9 cellular contexts compared by ENCODE assay signal in genomic region chr2:29011650-29012060, GRCh38. TPM values are rescaled to one million over a fixed set of nuclear protein-coding genes. Genes with fewer than 3 reads are reported as not detected.
A peak's percentile ranks its signal among the peaks of the same experiment; 100 is the strongest.
DNase-seq lines count a peak whose midpoint lies in the region; ATAC-seq, FAIRE-seq and TF ChIP-seq lines count a peak whose summit lies in the region.
"Had no signal": no experiment of that assay in that cellular context is flagged by ENCODE, and none has a peak within 500 bp of the region (broad histone marks: within the 10 kb centered on the region; RNA-seq: fewer than 3 reads in every experiment).

No MANE protein-coding gene starts in this region.

- H3K27me3 ChIP-seq in WERI-Rb-1 (ENCODE audit: insufficient read depth, low read depth, severe bottlenecking), result no peaks in the 10 kb centered on the region
- no peaks in the 10 kb centered on the region for H3K27me3 ChIP-seq in neural progenitor cell
- H3K27me3 ChIP-seq: breast epithelium had no signal

- H3K36me3 Mint-ChIP-seq in brain, result no peaks in the 10 kb centered on the region
- no peaks in the 10 kb centered on the region for H3K36me3 Mint-ChIP-seq in neural progenitor cell

- peak overlapping the region; percentile 14 for H3K4me2 ChIP-seq in neural progenitor cell

- no peak for DNase-seq in HTR-8/SVneo (ENCODE audit: insufficient read length, low spot score)
- peak; percentile 81 for DNase-seq in WERI-Rb-1
- no peak for DNase-seq in neural progenitor cell (ENCODE audit: low spot score)

- peak overlapping the region; percentile 80 for H3K27ac ChIP-seq in WERI-Rb-1
- H3K27ac ChIP-seq in neural progenitor cell, result no peak overlapping the region

- no peak for ATAC-seq in GM21529 (IDR thresholded peaks at IDR 0.05; ENCODE audit: unreplicated experiment)
- no peak for ATAC-seq in HG02759 (IDR thresholded peaks at IDR 0.05; ENCODE audit: unreplicated experiment)
- ATAC-seq in HG02973 (IDR thresholded peaks at IDR 0.05; ENCODE audit: unreplicated experiment), result no peak
- ATAC-seq in GM19452 (IDR thresholded peaks at IDR 0.05; ENCODE audit: unreplicated experiment), result no peak

- H3K27me3 Mint-ChIP-seq in brain (peaks cover 10% of the 10 kb centered on the region), neural progenitor cell (ENCODE audit: insufficient read depth, low read depth) (peaks cover 8% of the 10 kb centered on the region)

- no peak overlapping the region for H3K9ac ChIP-seq in neural progenitor cell

- H3K27ac Mint-ChIP-seq in brain (peak overlapping the region; percentile 21 to 97 (median 86)), neural progenitor cell (peak overlapping the region; percentile 16)

- no peaks in the 10 kb centered on the region for H4K20me1 ChIP-seq in neural progenitor cell (ENCODE audit: low read depth)

- peak overlapping the region in 2 of 5 experiments; percentile 13 to 59 for H3K4me3 Mint-ChIP-seq in brain
- no peak overlapping the region for H3K4me3 Mint-ChIP-seq in neural progenitor cell

- no peaks in the 10 kb centered on the region for H3K9me3 ChIP-seq in WERI-Rb-1 (ENCODE audit: severe bottlenecking)
- no peaks in the 10 kb centered on the region for H3K9me3 ChIP-seq in neural progenitor cell (ENCODE audit: low read depth)
- H3K9me3 ChIP-seq: breast epithelium had no signal

- no peak overlapping the region for H2AFZ ChIP-seq in neural progenitor cell (replicated peaks)

- H3K4me3 ChIP-seq in WERI-Rb-1 (ENCODE audit: low read depth, low read length), result peak overlapping the region; percentile 14
- H3K4me3 ChIP-seq in neural progenitor cell, result no peak overlapping the region
- H3K4me3 ChIP-seq: breast epithelium had no signal

- peak; percentile 29; the same call in 1 of the 2 replicates for TF ChIP-seq CTCF in WERI-Rb-1 (IDR thresholded peaks at IDR 0.05; ENCODE audit: low read depth, low read length)
- no peak for TF ChIP-seq CTCF in brain (conservative IDR thresholded peaks at IDR 0.05)
- TF ChIP-seq CTCF in neural progenitor cell (IDR thresholded peaks at IDR 0.05), result no peak

- peak; percentile 20 for FAIRE-seq in HTR-8/SVneo (lab: Jason Lieb, UNC)

- H3K79me2 ChIP-seq in neural progenitor cell (ENCODE audit: low read depth), result no peaks in the 10 kb centered on the region

- H3K4me1 ChIP-seq in neural progenitor cell, result peaks cover 18% of the 10 kb centered on the region

- H3K36me3 ChIP-seq in WERI-Rb-1 (no peaks in the 10 kb centered on the region), neural progenitor cell (no peaks in the 10 kb centered on the region)
- H3K36me3 ChIP-seq: breast epithelium had no signal

- H3K4me1 Mint-ChIP-seq in brain (peaks cover 62% of the 10 kb centered on the region), neural progenitor cell (peaks cover 41% of the 10 kb centered on the region)

- no peaks in the 10 kb centered on the region for H3K9me3 Mint-ChIP-seq in brain
- H3K9me3 Mint-ChIP-seq in neural progenitor cell, result no peaks in the 10 kb centered on the region

- no peaks in the 10 kb centered on the region for H3F3A ChIP-seq in neural progenitor cell (ENCODE audit: low read depth)

RNA-seq across cellular contexts. Expression of gene TOGARAM2, which starts 30.6 kb away (rescaled TPM):
- 0.71 TPM for polyA plus RNA-seq in brain (ENCODE audit: insufficient read depth, low read depth, low replicate concordance)
- 0.04 and 0.62 TPM in 2 replicates for total RNA-seq in neural progenitor cell (ENCODE audit: low replicate concordance)
